34 cellular contexts compared by ENCODE assay signal in genomic region chr2:149178626-149179025, GRCh38.
"Had no signal": no experiment of that assay in that cellular context is flagged by ENCODE, and none has a peak within 500 bp of the region (broad histone marks: within the 10 kb centered on the region; RNA-seq: fewer than 3 reads in every experiment).

No MANE protein-coding gene starts in this region.

- H3K27ac Mint-ChIP-seq: activated B cell treated with CpG ODN at 0.5 μM for 24 hours; activated CD4-positive, alpha-beta memory T cell treated with anti-CD3 and anti-CD28 coated beads for 36 hours; activated CD8-positive, alpha-beta memory T cell treated with anti-CD3 and anti-CD28 coated beads, Interleukin-2, amount 10 ng/mL, durations not matched to agents 7 days and 5 days; activated CD8-positive, alpha-beta T cell treated with anti-CD3 and anti-CD28 coated beads, Interleukin-2, amount 10 ng/mL, durations not matched to agents 7 days and 5 days; activated naive CD4-positive, alpha-beta T cell treated with anti-CD3 and anti-CD28 coated beads for 36 hours; activated naive CD4-positive, alpha-beta T cell treated with anti-CD3 and anti-CD28 coated beads, Interleukin-2, amount 50 U/mL, for 24 hours; activated naive CD8-positive, alpha-beta T cell treated with anti-CD3 and anti-CD28 coated beads for 36 hours; activated naive CD8-positive, alpha-beta T cell treated with anti-CD3 and anti-CD28 coated beads, Interleukin-2, amount 50 U/mL, for 24 hours; activated T-helper 1 cell treated with anti-CD3 and anti-CD28 coated beads, Interleukin-12 subunit alpha, Interleukin-12 subunit beta, Interleukin-2, Interleukin-4 antibody, amounts not matched to agents 30 ng/mL and 10 ng/mL and 1 ng/mL, durations not matched to agents 14 hours and 24 hours and 36 hours; activated T-helper 2 cell treated with anti-CD3 and anti-CD28 coated beads, Interferon-gamma antibody, Interleukin-2, Interleukin-4, amounts not matched to agents 10 μg/mL and 5 μg/mL and 100 μg/mL, durations not matched to agents 14 hours and 24 hours and 36 hours; effector memory CD8-positive, alpha-beta T cell; T-helper 17 cell; T-helper 2 cell treated with Interferon-gamma antibody and Interleukin-4, amounts not matched to agents 5 μg/mL and 100 μg/mL, for 36 hours had no signal

- DNase-seq: activated B cell treated with CpG ODN at 0.5 μM for 24 hours; activated CD4-positive, alpha-beta memory T cell treated with anti-CD3 and anti-CD28 coated beads for 36 hours; activated CD4-positive, alpha-beta T cell treated with anti-CD3 and anti-CD28 coated beads for 48 hours; activated CD4-positive, alpha-beta T cell treated with anti-CD3 and anti-CD28 coated beads, Interleukin-2, amount 50 U/mL, for 1 hour; activated CD8-positive, alpha-beta memory T cell treated with anti-CD3 and anti-CD28 coated beads, Interleukin-2, amount 10 ng/mL, durations not matched to agents 7 days and 5 days; activated CD8-positive, alpha-beta memory T cell treated with anti-CD3 and anti-CD28 coated beads, Interleukin-2, amount 50 U/mL, for 4 hours; activated CD8-positive, alpha-beta T cell treated with anti-CD3 and anti-CD28 coated beads, Interleukin-2, amount 10 ng/mL, durations not matched to agents 7 days and 5 days; activated effector memory CD4-positive, alpha-beta T cell treated with anti-CD3 and anti-CD28 coated beads, Interleukin-2, amount 50 U/mL, for 16 hours; activated naive CD4-positive, alpha-beta T cell treated with anti-CD3 and anti-CD28 coated beads for 36 hours; activated naive CD8-positive, alpha-beta T cell treated with anti-CD3 and anti-CD28 coated beads for 36 hours; activated naive CD8-positive, alpha-beta T cell treated with anti-CD3 and anti-CD28 coated beads, Interleukin-2, amount 50 U/mL, for 24 hours; activated T-cell treated with anti-CD3 and anti-CD28 coated beads, Interleukin-2, amount 50 U/mL, for 1 hour; activated T-cell treated with anti-CD3 and anti-CD28 coated beads, Interleukin-2, amount 50 U/mL, for 48 hours; adrenal gland; amygdala; aorta; body of pancreas; caudate nucleus; cortex of kidney; dermis blood vessel endothelial cell; effector CD4-positive, alpha-beta T cell; effector memory CD8-positive, alpha-beta T cell; erythroblast; foreskin keratinocyte; gastrocnemius medialis; T-helper 1 cell; T-helper 17 cell; T1000; WERI-Rb-1 had no signal

- ATAC-seq: activated CD4-positive, CD25-positive, alpha-beta regulatory T cell treated with anti-CD3 and anti-CD28 coated beads, Interleukin-2, amount 50 U/mL, for 24 hours; activated CD8-positive, alpha-beta memory T cell treated with anti-CD3 and anti-CD28 coated beads, Interleukin-2, amount 10 ng/mL, durations not matched to agents 7 days and 5 days; activated CD8-positive, alpha-beta T cell treated with anti-CD3 and anti-CD28 coated beads, Interleukin-2, amount 10 ng/mL, durations not matched to agents 7 days and 5 days; activated naive CD8-positive, alpha-beta T cell treated with anti-CD3 and anti-CD28 coated beads, Interleukin-2, amount 50 U/mL, for 24 hours; body of pancreas; effector memory CD8-positive, alpha-beta T cell; foreskin keratinocyte; gastrocnemius medialis; T-helper 17 cell had no signal

- H3K9me3 Mint-ChIP-seq: activated B cell treated with CpG ODN at 0.5 μM for 24 hours; activated CD4-positive, alpha-beta memory T cell treated with anti-CD3 and anti-CD28 coated beads for 36 hours; activated naive CD4-positive, alpha-beta T cell treated with anti-CD3 and anti-CD28 coated beads for 36 hours; activated naive CD4-positive, alpha-beta T cell treated with anti-CD3 and anti-CD28 coated beads, Interleukin-2, amount 50 U/mL, for 24 hours; activated naive CD8-positive, alpha-beta T cell treated with anti-CD3 and anti-CD28 coated beads for 36 hours; activated T-helper 1 cell treated with anti-CD3 and anti-CD28 coated beads, Interleukin-12 subunit alpha, Interleukin-12 subunit beta, Interleukin-2, Interleukin-4 antibody, amounts not matched to agents 30 ng/mL and 10 ng/mL and 1 ng/mL, durations not matched to agents 14 hours and 24 hours and 36 hours; activated T-helper 2 cell treated with anti-CD3 and anti-CD28 coated beads, Interferon-gamma antibody, Interleukin-2, Interleukin-4, amounts not matched to agents 10 μg/mL and 5 μg/mL and 100 μg/mL, durations not matched to agents 14 hours and 24 hours and 36 hours; effector memory CD8-positive, alpha-beta T cell; T-helper 2 cell treated with Interferon-gamma antibody and Interleukin-4, amounts not matched to agents 5 μg/mL and 100 μg/mL, for 36 hours had no signal

- H3K27me3 Mint-ChIP-seq: activated naive CD4-positive, alpha-beta T cell treated with anti-CD3 and anti-CD28 coated beads, Interleukin-2, amount 50 U/mL, for 24 hours had no signal

- H3K4me3 Mint-ChIP-seq: activated B cell treated with CpG ODN at 0.5 μM for 24 hours; activated CD4-positive, alpha-beta memory T cell treated with anti-CD3 and anti-CD28 coated beads for 36 hours; activated CD8-positive, alpha-beta memory T cell treated with anti-CD3 and anti-CD28 coated beads, Interleukin-2, amount 10 ng/mL, durations not matched to agents 7 days and 5 days; activated CD8-positive, alpha-beta T cell treated with anti-CD3 and anti-CD28 coated beads, Interleukin-2, amount 10 ng/mL, durations not matched to agents 7 days and 5 days; activated naive CD4-positive, alpha-beta T cell treated with anti-CD3 and anti-CD28 coated beads for 36 hours; activated naive CD4-positive, alpha-beta T cell treated with anti-CD3 and anti-CD28 coated beads, Interleukin-2, amount 50 U/mL, for 24 hours; activated naive CD8-positive, alpha-beta T cell treated with anti-CD3 and anti-CD28 coated beads for 36 hours; activated naive CD8-positive, alpha-beta T cell treated with anti-CD3 and anti-CD28 coated beads, Interleukin-2, amount 50 U/mL, for 24 hours; activated T-helper 1 cell treated with anti-CD3 and anti-CD28 coated beads, Interleukin-12 subunit alpha, Interleukin-12 subunit beta, Interleukin-2, Interleukin-4 antibody, amounts not matched to agents 30 ng/mL and 10 ng/mL and 1 ng/mL, durations not matched to agents 14 hours and 24 hours and 36 hours; effector memory CD8-positive, alpha-beta T cell; T-helper 17 cell; T-helper 2 cell treated with Interferon-gamma antibody and Interleukin-4, amounts not matched to agents 5 μg/mL and 100 μg/mL, for 36 hours had no signal

- H3K36me3 Mint-ChIP-seq: activated CD4-positive, alpha-beta memory T cell treated with anti-CD3 and anti-CD28 coated beads for 36 hours; activated CD8-positive, alpha-beta memory T cell treated with anti-CD3 and anti-CD28 coated beads, Interleukin-2, amount 10 ng/mL, durations not matched to agents 7 days and 5 days; activated naive CD4-positive, alpha-beta T cell treated with anti-CD3 and anti-CD28 coated beads, Interleukin-2, amount 50 U/mL, for 24 hours; activated naive CD8-positive, alpha-beta T cell treated with anti-CD3 and anti-CD28 coated beads for 36 hours had no signal

- H3K4me1 Mint-ChIP-seq: activated B cell treated with CpG ODN at 0.5 μM for 24 hours; activated CD8-positive, alpha-beta memory T cell treated with anti-CD3 and anti-CD28 coated beads, Interleukin-2, amount 10 ng/mL, durations not matched to agents 7 days and 5 days; activated naive CD4-positive, alpha-beta T cell treated with anti-CD3 and anti-CD28 coated beads, Interleukin-2, amount 50 U/mL, for 24 hours; activated naive CD8-positive, alpha-beta T cell treated with anti-CD3 and anti-CD28 coated beads for 36 hours; activated naive CD8-positive, alpha-beta T cell treated with anti-CD3 and anti-CD28 coated beads, Interleukin-2, amount 50 U/mL, for 24 hours; T-helper 17 cell had no signal
